Comparison of ENCODE assay signal across 19 cellular contexts in genomic region chr12:62787606-62788005, GRCh38.
DNase-seq lines count a peak whose midpoint lies in the region; TF ChIP-seq lines count a peak whose summit lies in the region.
"Had no signal": no experiment of that assay in that cellular context is flagged by ENCODE, and none has a peak within 500 bp of the region (broad histone marks: within the 10 kb centered on the region; RNA-seq: fewer than 3 reads in every experiment).

No MANE protein-coding gene starts in this region.

- no peaks in the 10 kb centered on the region for H3K27me3 Mint-ChIP-seq in osteocyte (ENCODE audit: unreplicated experiment)
- H3K27me3 Mint-ChIP-seq: B cell had no signal

- no peaks in the 10 kb centered on the region for H3K9me3 Mint-ChIP-seq in osteocyte (ENCODE audit: unreplicated experiment)
- H3K9me3 Mint-ChIP-seq: activated naive CD8-positive, alpha-beta T cell treated with anti-CD3 and anti-CD28 coated beads, Interleukin-2, amount 10 ng/mL, durations not matched to agents 7 days and 5 days; activated T-helper 2 cell treated with anti-CD3 and anti-CD28 coated beads, Interferon-gamma antibody, Interleukin-2, Interleukin-4, amounts not matched to agents 10 μg/mL and 5 μg/mL and 100 μg/mL, durations not matched to agents 14 hours and 24 hours and 36 hours; naive B cell; T-helper 1 cell treated with Interleukin-12 subunit alpha and Interleukin-12 subunit beta and Interleukin-4 antibody, amounts not matched to agents 30 μg/mL and 1 μg/mL, for 36 hours had no signal

- DNase-seq in EH (ENCODE audit: low read depth) (peak; percentile 20), M059J (ENCODE audit: low read depth) (peak; percentile 24), choroid plexus epithelial cell (ENCODE audit: low read depth) (peak; percentile 34), osteocyte (ENCODE audit: extremely low spot score, unreplicated experiment) (no peak), NCI-H2107 (lab: John Stamatoyannopoulos, UW) (no peak), glomerular visceral epithelial cell (ENCODE audit: extremely low spot score) (no peak)
- no peak for DNase-seq in stimulated activated CD4-positive, alpha-beta T cell treated with anti-CD3 and anti-CD28 coated beads, Interleukin-4, amount 100 ng/mL, for 4 hours
- DNase-seq: activated CD8-positive, alpha-beta memory T cell treated with anti-CD3 and anti-CD28 coated beads, Interleukin-2, amount 50 U/mL, for 4 hours; activated naive CD8-positive, alpha-beta T cell treated with anti-CD3 and anti-CD28 coated beads, Interleukin-2, amount 10 ng/mL, durations not matched to agents 7 days and 5 days; Caco-2; kidney; naive B cell; NCI-H2227 treated with DMSO at 0.1 percent for 48 hours; SHP77 treated with DMSO at 0.1 percent for 48 hours; stimulated activated naive CD4-positive, alpha-beta T cell treated with Interleukin-2 at 50 U/mL for 16 hours; trophoblast cell had no signal

- no peak overlapping the region for H3K4me3 Mint-ChIP-seq in osteocyte (ENCODE audit: unreplicated experiment)
- H3K4me3 Mint-ChIP-seq: activated naive CD8-positive, alpha-beta T cell treated with anti-CD3 and anti-CD28 coated beads, Interleukin-2, amount 10 ng/mL, durations not matched to agents 7 days and 5 days; B cell; naive B cell; T-helper 1 cell treated with Interleukin-12 subunit alpha and Interleukin-12 subunit beta and Interleukin-4 antibody, amounts not matched to agents 30 μg/mL and 1 μg/mL, for 36 hours had no signal

- H3K27ac Mint-ChIP-seq in osteocyte (ENCODE audit: unreplicated experiment), result peak overlapping the region; percentile 39
- H3K27ac Mint-ChIP-seq: activated naive CD8-positive, alpha-beta T cell treated with anti-CD3 and anti-CD28 coated beads, Interleukin-2, amount 10 ng/mL, durations not matched to agents 7 days and 5 days; activated T-helper 2 cell treated with anti-CD3 and anti-CD28 coated beads, Interferon-gamma antibody, Interleukin-2, Interleukin-4, amounts not matched to agents 10 μg/mL and 5 μg/mL and 100 μg/mL, durations not matched to agents 14 hours and 24 hours and 36 hours; B cell; T-helper 1 cell treated with Interleukin-12 subunit alpha and Interleukin-12 subunit beta and Interleukin-4 antibody, amounts not matched to agents 30 μg/mL and 1 μg/mL, for 36 hours had no signal

- peaks cover 32% of the 10 kb centered on the region for H3K4me1 Mint-ChIP-seq in osteocyte (ENCODE audit: unreplicated experiment)
- H3K4me1 Mint-ChIP-seq: B cell, naive B cell had no signal

- peaks cover 32% of the 10 kb centered on the region for H3K36me3 Mint-ChIP-seq in osteocyte (ENCODE audit: unreplicated experiment)
- H3K36me3 Mint-ChIP-seq: activated naive CD8-positive, alpha-beta T cell treated with anti-CD3 and anti-CD28 coated beads, Interleukin-2, amount 10 ng/mL, durations not matched to agents 7 days and 5 days; naive B cell had no signal

- TF ChIP-seq CTCF in choroid plexus epithelial cell (conservative IDR thresholded peaks at IDR 0.05; ENCODE audit: low read depth, low read length) (no peak), osteocyte (IDR thresholded peaks at IDR 0.05) (no peak)

- H3K4me3 ChIP-seq in choroid plexus epithelial cell (ENCODE audit: low read depth, low read length), result no peak overlapping the region

Comparison
In these comparisons a context has a peak if more than half of its experiments do, and no peak if none do; other contexts are left out.
1. DNase-seq: peak in EH (single experiment), M059J (single experiment) and choroid plexus epithelial cell (single experiment); none in osteocyte (single experiment), NCI-H2107 (single experiment), glomerular visceral epithelial cell (single experiment) and stimulated activated CD4-positive, alpha-beta T cell treated with anti-CD3 and anti-CD28 coated beads, Interleukin-4, amount 100 ng/mL, for 4 hours (0 of 2).